8 cellular contexts compared by ENCODE assay signal in the genomic region with DNA sequence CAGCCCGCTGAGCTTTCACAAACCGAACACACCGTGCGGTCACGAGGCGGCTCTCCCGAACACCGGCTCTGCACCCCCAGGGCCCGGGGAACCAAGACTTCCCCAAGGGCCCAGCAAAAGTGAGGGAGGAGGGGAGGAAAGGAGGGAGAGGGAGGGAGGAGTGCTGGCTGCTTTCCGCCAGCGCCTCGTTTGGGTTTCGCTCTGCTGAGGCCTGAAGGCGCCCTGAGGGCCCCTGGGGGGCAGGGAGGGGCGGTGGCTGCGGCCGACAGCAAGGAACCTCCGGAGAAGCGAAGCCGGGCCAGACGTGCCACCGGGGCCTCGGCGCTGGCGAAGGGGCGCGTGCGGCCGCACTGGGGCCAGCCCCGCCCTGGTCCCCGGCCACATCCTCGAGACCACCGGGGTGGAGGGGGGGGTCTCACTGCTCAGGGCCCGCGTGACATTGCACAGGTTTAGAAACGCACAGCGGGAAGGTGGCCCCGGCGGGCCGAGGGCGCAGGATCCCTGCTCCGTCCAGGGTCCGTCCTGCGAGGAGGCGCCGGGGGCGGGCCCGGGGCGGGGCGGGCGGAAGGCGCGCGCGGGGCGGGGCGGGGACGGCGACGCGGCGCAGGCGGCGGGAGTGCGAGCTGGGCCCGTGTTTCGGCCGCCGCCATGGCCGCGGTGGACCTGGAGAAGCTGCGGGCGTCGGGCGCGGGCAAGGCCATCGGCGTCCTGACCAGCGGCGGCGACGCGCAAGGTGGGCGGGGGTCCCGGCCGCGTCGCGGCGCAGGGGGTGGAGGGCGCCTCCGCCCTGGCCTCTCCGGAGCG. TPM values are rescaled to one million over a fixed set of nuclear protein-coding genes. Genes with fewer than 3 reads are reported as not detected.
DNase-seq lines count a peak whose midpoint lies in the region; ATAC-seq and TF ChIP-seq lines count a peak whose summit lies in the region.

A gene (plus strand): TSS at position 596 of the 804 bp plus-strand sequence. CDS start 53 bp downstream, at position 649.

- DNase-seq in A172 (ENCODE audit: low spot score) (peak; percentile 41), NOMO-1 treated with DMSO at 0.1 percent for 48 hours (lab: John Stamatoyannopoulos, UW; ENCODE audit: unreplicated experiment) (peak; percentile 70), endodermal cell (peak; percentile 84), mesendoderm (peak; percentile 61)
- DNase-seq in activated CD8-positive, alpha-beta memory T cell treated with anti-CD3 and anti-CD28 coated beads, Interleukin-2, amount 50 U/mL, for 4 hours: peak; percentile 52
- DNase-seq in stimulated activated CD8-positive, alpha-beta memory T cell treated with anti-CD3 and anti-CD28 coated beads, Interleukin-15, amount 100 ng/mL, for 48 hours (ENCODE audit: low read depth in 2 of 2): peak; percentile 62 to 69

- peaks cover 20% of the 10 kb centered on the region for H3K4me1 Mint-ChIP-seq in endodermal cell

- H3K4me1 ChIP-seq in endodermal cell (ENCODE audit: control insufficient read depth, insufficient read depth, low read length): peaks cover 13% of the 10 kb centered on the region
- peaks cover 3% of the 10 kb centered on the region for H3K4me1 ChIP-seq in mesendoderm (ENCODE audit: control insufficient read depth, low read depth, low read length)

- H3K4me2 ChIP-seq in mesendoderm (ENCODE audit: low read length): peak within 1 kb of the TSS; percentile 87

- no peaks in the 10 kb centered on the region for H3K36me3 Mint-ChIP-seq in endodermal cell (ENCODE audit: low read depth)

- H3K9ac ChIP-seq in endodermal cell (ENCODE audit: extremely low read depth, low read length, poor library complexity, severe bottlenecking): peak within 1 kb of the TSS; percentile 61
- H3K9ac ChIP-seq in mesendoderm (ENCODE audit: low read length): peak within 1 kb of the TSS; percentile 82

- peaks cover 2% of the 10 kb centered on the region for H3K27me3 Mint-ChIP-seq in endodermal cell (ENCODE audit: insufficient read depth)

- no peak within 1 kb of the TSS for H2BK15ac ChIP-seq in mesendoderm (replicated peaks; ENCODE audit: low read depth)

- peak within 1 kb of the TSS; percentile 67 for H3K4me3 Mint-ChIP-seq in endodermal cell

- H3K9me3 Mint-ChIP-seq in endodermal cell: no peaks in the 10 kb centered on the region

- H3K23ac ChIP-seq in mesendoderm (ENCODE audit: low read length): no peak within 1 kb of the TSS

- peaks cover 6% of the 10 kb centered on the region for H3K79me2 ChIP-seq in mesendoderm (ENCODE audit: control insufficient read depth, insufficient read depth, low read length)

- H3K4ac ChIP-seq in mesendoderm (ENCODE audit: low read depth, low read length): peak within 1 kb of the TSS; percentile 92

- peak within 1 kb of the TSS; percentile 82 for H2AK5ac ChIP-seq in mesendoderm (ENCODE audit: low read length)

- no peaks in the 10 kb centered on the region for H3K27me3 ChIP-seq in endodermal cell (ENCODE audit: control insufficient read depth, insufficient read depth, low read length, poor library complexity, severe bottlenecking)
- no peaks in the 10 kb centered on the region for H3K27me3 ChIP-seq in mesendoderm (ENCODE audit: insufficient read depth, low read length, poor library complexity)

- peaks cover 11% of the 10 kb centered on the region for H3K79me1 ChIP-seq in mesendoderm (ENCODE audit: low read length)

- H3K36me3 ChIP-seq in endodermal cell (ENCODE audit: control insufficient read depth, insufficient read depth, low read length): no peaks in the 10 kb centered on the region
- no peaks in the 10 kb centered on the region for H3K36me3 ChIP-seq in mesendoderm (ENCODE audit: control insufficient read depth, insufficient read depth, low read length)

- peak within 1 kb of the TSS; percentile 89 for H3K4me3 ChIP-seq in endodermal cell (ENCODE audit: low read length)
- peak within 1 kb of the TSS; percentile 66 for H3K4me3 ChIP-seq in mesendoderm (ENCODE audit: low read length)

- ATAC-seq in GM18511 (IDR thresholded peaks at IDR 0.05; ENCODE audit: unreplicated experiment) (peak; percentile 66), HG03025 (IDR thresholded peaks at IDR 0.05; ENCODE audit: low FRiP score, unreplicated experiment) (peak; percentile 48)

- H3K9me3 ChIP-seq in endodermal cell (ENCODE audit: control insufficient read depth, low read length): no peaks in the 10 kb centered on the region

- no peak within 1 kb of the TSS for H2BK120ac ChIP-seq in mesendoderm (ENCODE audit: low read depth, low read length)

- TF ChIP-seq CTCF in endodermal cell (conservative IDR thresholded peaks at IDR 0.05): no peak

- H3K27ac Mint-ChIP-seq in endodermal cell: peak within 1 kb of the TSS; percentile 79

- no peak within 1 kb of the TSS for H4K5ac ChIP-seq in mesendoderm (ENCODE audit: low read length)

- H3K27ac ChIP-seq in endodermal cell (ENCODE audit: low read depth, low read length) (no peak within 1 kb of the TSS), mesendoderm (ENCODE audit: low read depth, low read length) (peak within 1 kb of the TSS; percentile 45)

- no peak within 1 kb of the TSS for H4K8ac ChIP-seq in mesendoderm (ENCODE audit: low read depth, low read length)

- no peak within 1 kb of the TSS for H2BK5ac ChIP-seq in mesendoderm (ENCODE audit: low read length)

- peak within 1 kb of the TSS; percentile 94 for H3K56ac ChIP-seq in mesendoderm (ENCODE audit: low read length)

- H3K18ac ChIP-seq in mesendoderm (ENCODE audit: low read length): peak within 1 kb of the TSS; percentile 94

- 0 to 2% methylated on average over 16 to 94 of the region's 94 CpGs for WGBS in endodermal cell (ENCODE audit: insufficient coverage in 1 of 2, insufficient read length in 1 of 2), 2 experiments
- no CpG with 5 or more reads among the region's 94 CpGs for WGBS in mesendoderm (ENCODE audit: extremely low coverage, insufficient coverage, low lambda C conversion rate)

RNA-seq across cellular contexts. Expression of the gene that starts here (rescaled TPM):
- total RNA-seq in A172 (2014; rRNA removed; shearing (Covaris generic)): 114 and 115 TPM in 2 replicates
- total RNA-seq in endodermal cell: 100 to 1,000 TPM; 195 to 198 TPM
- 97.2 TPM for polyA plus RNA-seq in endodermal cell (2013, experiment 1 of 2)
- 95.3 TPM for polyA plus RNA-seq in endodermal cell (2013, experiment 2 of 2)
- 41.1 TPM for polyA plus RNA-seq in mesendoderm (2013, experiment 1 of 2)
- 42.3 TPM for polyA plus RNA-seq in mesendoderm (2013, experiment 2 of 2)
